In the genomic region with DNA sequence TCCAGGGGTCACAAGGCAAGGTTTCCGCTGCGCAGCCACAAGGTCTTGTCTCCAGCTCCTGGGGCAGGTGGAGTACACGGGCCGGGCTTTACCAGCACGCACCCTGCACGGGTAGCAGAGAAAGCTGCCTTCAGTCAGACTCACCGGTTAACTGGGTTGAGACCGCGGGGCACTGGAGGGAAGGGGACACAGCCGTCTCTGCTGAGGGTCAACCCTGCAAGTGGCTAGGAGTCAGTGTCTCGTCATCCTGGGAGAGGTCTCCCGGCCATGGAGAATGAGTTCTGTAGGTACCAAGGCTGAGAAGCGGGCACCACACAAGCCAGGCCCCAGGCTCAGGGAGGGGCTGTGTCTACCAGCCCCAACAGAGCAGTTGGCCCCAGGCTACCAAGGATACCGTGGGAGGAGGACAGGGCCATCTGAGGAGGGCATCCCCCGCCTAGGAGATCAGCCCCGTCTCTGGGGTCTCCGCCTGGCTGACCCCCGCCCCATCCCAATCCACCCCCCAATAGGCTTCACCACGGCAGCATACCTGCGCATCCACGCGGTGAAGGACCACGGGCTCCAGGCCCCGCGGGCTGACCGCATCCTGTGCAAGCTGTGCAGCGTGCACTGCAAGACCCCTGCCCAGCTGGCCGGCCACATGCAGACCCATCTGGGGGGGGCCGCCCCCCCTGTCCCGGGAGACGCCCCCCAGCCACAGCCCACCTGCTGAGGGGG, we compare ENCODE assay signal across 1 cellular context.
TF ChIP-seq lines count a peak whose summit lies in the region.

No MANE protein-coding gene starts in this region.

TF ChIP-seq in IMR-90, 13 proteins besides CTCF, POLR2A, EP300 and RAD21:
- TF ChIP-seq MXI1 (IDR thresholded peaks at IDR 0.05; ENCODE audit: borderline replicate concordance, low read depth, low read length) (no peak), FOS (IDR thresholded peaks at IDR 0.05; ENCODE audit: low read depth, low read length) (no peak), NFE2L2 (IDR thresholded peaks at IDR 0.05; ENCODE audit: low read depth, low read length) (no peak), MAFK (IDR thresholded peaks at IDR 0.05; ENCODE audit: low read depth, low read length) (no peak), RCOR1 (IDR thresholded peaks at IDR 0.05; ENCODE audit: insufficient replicate concordance, low read length) (no peak), CEBPB (IDR thresholded peaks at IDR 0.05; ENCODE audit: low read depth, low read length) (no peak), RFX5 (IDR thresholded peaks at IDR 0.05; ENCODE audit: low read depth, low read length) (no peak), CHD1 (IDR thresholded peaks at IDR 0.05; ENCODE audit: low read depth, low read length) (no peak)
- TF ChIP-seq, protein P1, sequence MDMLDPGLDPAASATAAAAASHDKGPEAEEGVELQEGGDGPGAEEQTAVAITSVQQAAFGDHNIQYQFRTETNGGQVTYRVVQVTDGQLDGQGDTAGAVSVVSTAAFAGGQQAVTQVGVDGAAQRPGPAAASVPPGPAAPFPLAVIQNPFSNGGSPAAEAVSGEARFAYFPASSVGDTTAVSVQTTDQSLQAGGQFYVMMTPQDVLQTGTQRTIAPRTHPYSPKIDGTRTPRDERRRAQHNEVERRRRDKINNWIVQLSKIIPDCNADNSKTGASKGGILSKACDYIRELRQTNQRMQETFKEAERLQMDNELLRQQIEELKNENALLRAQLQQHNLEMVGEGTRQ (IDR thresholded peaks at IDR 0.05; ENCODE audit: low read depth, low read length), result no peak
- TF ChIP-seq, protein P2, sequence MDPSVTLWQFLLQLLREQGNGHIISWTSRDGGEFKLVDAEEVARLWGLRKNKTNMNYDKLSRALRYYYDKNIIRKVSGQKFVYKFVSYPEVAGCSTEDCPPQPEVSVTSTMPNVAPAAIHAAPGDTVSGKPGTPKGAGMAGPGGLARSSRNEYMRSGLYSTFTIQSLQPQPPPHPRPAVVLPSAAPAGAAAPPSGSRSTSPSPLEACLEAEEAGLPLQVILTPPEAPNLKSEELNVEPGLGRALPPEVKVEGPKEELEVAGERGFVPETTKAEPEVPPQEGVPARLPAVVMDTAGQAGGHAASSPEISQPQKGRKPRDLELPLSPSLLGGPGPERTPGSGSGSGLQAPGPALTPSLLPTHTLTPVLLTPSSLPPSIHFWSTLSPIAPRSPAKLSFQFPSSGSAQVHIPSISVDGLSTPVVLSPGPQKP (IDR thresholded peaks at IDR 0.05; ENCODE audit: borderline replicate concordance, low read depth, low read length), result no peak
TF ChIP-seq in IMR-90: peak in this region for 0.
